Comparison of ENCODE assay signal across 9 cellular contexts in genomic region chr6:149045404-149045803, GRCh38.
DNase-seq lines count a peak whose midpoint lies in the region; ATAC-seq and TF ChIP-seq lines count a peak whose summit lies in the region.
"Had no signal": no experiment of that assay in that cellular context is flagged by ENCODE, and none has a peak within 500 bp of the region (broad histone marks: within the 10 kb centered on the region; RNA-seq: fewer than 3 reads in every experiment).

No MANE protein-coding gene starts in this region.

- no peak overlapping the region for H3K4me3 ChIP-seq in gastrocnemius medialis
- H3K4me3 ChIP-seq: coronary artery had no signal

- H3K4me3 Mint-ChIP-seq in activated CD8-positive, alpha-beta T cell treated with anti-CD3 and anti-CD28 coated beads, Interleukin-2, amount 10 ng/mL, durations not matched to agents 7 days and 5 days = no peak overlapping the region

- CTCF ChIA-PET in activated CD8-positive, alpha-beta T cell treated with anti-CD3 and anti-CD28 coated beads, Interleukin-2, amount 10 ng/mL, durations not matched to agents 7 days and 5 days (lab: Charles Lee) = interaction anchor here (0.7 to 5.2 kb wide), 23 partner anchors 9 to 472 kb away, joined by 3 to 50 read pairs (median 6); partner anchors contain the start of gene ZC3H12D
- CTCF ChIA-PET in HEK293T (lab: Yijun Ruan, JAX) = interaction anchor here (0.7 to 1.4 kb wide), 4 partner anchors 17 to 387 kb away, joined by 3 to 7 read pairs (median 4); no protein-coding TSS in a partner anchor

- no peak for TF ChIP-seq POLR2A in gastrocnemius medialis (IDR thresholded peaks at IDR 0.05)

- H3K4me1 Mint-ChIP-seq in activated CD8-positive, alpha-beta T cell treated with anti-CD3 and anti-CD28 coated beads, Interleukin-2, amount 10 ng/mL, durations not matched to agents 7 days and 5 days (ENCODE audit: low read depth) = peaks cover 45% of the 10 kb centered on the region

- POLR2A ChIA-PET in activated CD8-positive, alpha-beta T cell treated with anti-CD3 and anti-CD28 coated beads, Interleukin-2, amount 10 ng/mL, durations not matched to agents 7 days and 5 days (lab: Charles Lee) = interaction anchor here (0.7 to 2.4 kb wide), 5 partner anchors 13 to 273 kb away, joined by 3 to 8 read pairs (median 3); partner anchors contain the start of gene TAB2
- POLR2A ChIA-PET in HEK293T (lab: Yijun Ruan, JAX) = no interaction called here

- peak; percentile 13 for TF ChIP-seq CTCF in C4-2B (conservative IDR thresholded peaks at IDR 0.05)
- no peak for TF ChIP-seq CTCF in gastrocnemius medialis (IDR thresholded peaks at IDR 0.05 in 4 of 5, conservative IDR thresholded peaks at IDR 0.05 in 1 of 5)

- intact Hi-C loops in gastrocnemius medialis (cut with DNase I; ENCODE audit: low total_unique reads) = no loop called here

- H3K27me3 ChIP-seq in gastrocnemius medialis = no peaks in the 10 kb centered on the region

- H3K9me3 ChIP-seq in gastrocnemius medialis = no peaks in the 10 kb centered on the region

- H3K9me3 Mint-ChIP-seq in activated CD8-positive, alpha-beta T cell treated with anti-CD3 and anti-CD28 coated beads, Interleukin-2, amount 10 ng/mL, durations not matched to agents 7 days and 5 days (ENCODE audit: insufficient read depth) = peaks cover 4% of the 10 kb centered on the region

- peaks cover 6 to 8% of the 10 kb centered on the region in 2 donors for H3K4me1 ChIP-seq in gastrocnemius medialis

- DNase-seq in activated CD8-positive, alpha-beta T cell treated with anti-CD3 and anti-CD28 coated beads, Interleukin-2, amount 10 ng/mL, durations not matched to agents 7 days and 5 days = peak; percentile 34
- no peak for DNase-seq in gastrocnemius medialis
- DNase-seq in substantia nigra (lab: John Stamatoyannopoulos, UW) = no peak
- no peak for DNase-seq in HEK293T (ENCODE audit: extremely low spot score)
- DNase-seq in activated CD8-positive, alpha-beta memory T cell treated with anti-CD3 and anti-CD28 coated beads for 24 hours = no peak

- no peaks in the 10 kb centered on the region for H3K27me3 Mint-ChIP-seq in activated CD8-positive, alpha-beta T cell treated with anti-CD3 and anti-CD28 coated beads, Interleukin-2, amount 10 ng/mL, durations not matched to agents 7 days and 5 days (ENCODE audit: low read depth)

- no peaks in the 10 kb centered on the region for H3K36me3 ChIP-seq in gastrocnemius medialis

- in situ Hi-C loops in gastrocnemius medialis (cut with MboI; ENCODE audit: low sequenced_read_pairs in 4 of 4) = no loop called here

- H3K27ac Mint-ChIP-seq in activated CD8-positive, alpha-beta T cell treated with anti-CD3 and anti-CD28 coated beads, Interleukin-2, amount 10 ng/mL, durations not matched to agents 7 days and 5 days = no peak overlapping the region

- H3K27ac ChIP-seq in C4-2B (no peak overlapping the region), gastrocnemius medialis (no peak overlapping the region), substantia nigra (ENCODE audit: low read depth, low read length, poor library complexity, severe bottlenecking) (no peak overlapping the region)
- H3K27ac ChIP-seq: coronary artery had no signal

- peak; percentile 48 for ATAC-seq in GM18861 (IDR thresholded peaks at IDR 0.05; ENCODE audit: unreplicated experiment)
- ATAC-seq in HG03432 (IDR thresholded peaks at IDR 0.05; ENCODE audit: unreplicated experiment) = peak; percentile 59
- peak; percentile 66 for ATAC-seq in activated CD8-positive, alpha-beta T cell treated with anti-CD3 and anti-CD28 coated beads, Interleukin-2, amount 10 ng/mL, durations not matched to agents 7 days and 5 days
- ATAC-seq in gastrocnemius medialis = no peak

- peaks cover 2% of the 10 kb centered on the region for H3K36me3 Mint-ChIP-seq in activated CD8-positive, alpha-beta T cell treated with anti-CD3 and anti-CD28 coated beads, Interleukin-2, amount 10 ng/mL, durations not matched to agents 7 days and 5 days (ENCODE audit: low read depth)

TF ChIP-seq in HEK293T, 16 proteins besides CTCF, POLR2A, EP300 and RAD21:
- TF ChIP-seq SP1 (IDR thresholded peaks at IDR 0.05) (no peak), ELF4 (IDR thresholded peaks at IDR 0.05) (no peak)
TF ChIP-seq in HEK293T: peak in this region for 0.

Comparison
In these comparisons a context has a peak if more than half of its experiments do, and no peak if none do; other contexts are left out.
1. ATAC-seq: peak in GM18861 (single experiment), HG03432 (single experiment) and activated CD8-positive, alpha-beta T cell treated with anti-CD3 and anti-CD28 coated beads, Interleukin-2, amount 10 ng/mL, durations not matched to agents 7 days and 5 days (single experiment); none in gastrocnemius medialis (0 of 2).